ENCODE assay signal across 28 cellular contexts in the genomic region with DNA sequence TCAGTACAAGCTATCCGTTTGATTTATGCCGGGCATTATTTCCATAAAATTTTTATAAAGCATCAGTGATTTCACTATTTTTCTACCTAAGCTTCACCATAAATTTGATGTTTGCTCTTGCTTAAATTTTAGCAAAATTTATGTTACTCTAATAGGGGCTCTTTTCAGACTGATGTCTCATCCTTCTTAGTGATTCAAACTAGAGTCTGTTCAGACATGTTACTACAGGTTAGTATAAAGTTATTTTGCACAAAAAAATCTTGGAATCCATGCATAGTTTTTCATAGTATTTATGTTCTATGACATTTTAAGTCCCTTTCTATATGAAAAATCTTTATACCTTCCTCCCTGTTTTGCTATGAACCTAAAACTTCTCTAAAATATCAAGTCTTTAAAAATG.
"Had no signal": no experiment of that assay in that cellular context is flagged by ENCODE, and none has a peak within 500 bp of the region (broad histone marks: within the 10 kb centered on the region; RNA-seq: fewer than 3 reads in every experiment).

No MANE protein-coding gene starts in this region.

- H3K27ac Mint-ChIP-seq: natural killer cell; nephron; neural progenitor cell; progenitor cell of endocrine pancreas; stimulated activated effector memory CD8-positive, alpha-beta T cell treated with anti-CD3 and anti-CD28 coated beads, Interleukin-12 subunit alpha, Interleukin-12 subunit beta, amount 100 ng/mL, for 72 hours; stimulated activated naive B cell treated with anti-CD40 and anti-IgM and Interleukin-4, amounts not matched to agents 10 μg/mL and 1 μg/mL and 100 μg/mL, for 72 hours; stimulated activated naive CD8-positive, alpha-beta T cell treated with anti-CD3 and anti-CD28 coated beads, Interleukin-15, Interleukin-2, amounts not matched to agents 100 ng/mL and 50 ng/mL, for 24 hours had no signal

- H3K36me3 Mint-ChIP-seq: natural killer cell; neural progenitor cell; stimulated activated effector memory CD8-positive, alpha-beta T cell treated with anti-CD3 and anti-CD28 coated beads, Interleukin-12 subunit alpha, Interleukin-12 subunit beta, amount 100 ng/mL, for 72 hours; stimulated activated naive B cell treated with anti-CD40 and anti-IgM and Interleukin-4, amounts not matched to agents 10 μg/mL and 1 μg/mL and 100 μg/mL, for 72 hours had no signal

- H3K9me3 Mint-ChIP-seq: natural killer cell; nephron; neural progenitor cell; stimulated activated naive B cell treated with anti-CD40 and anti-IgM and Interleukin-4, amounts not matched to agents 10 μg/mL and 1 μg/mL and 100 μg/mL, for 72 hours; stimulated activated naive CD8-positive, alpha-beta T cell treated with anti-CD3 and anti-CD28 coated beads, Interleukin-15, Interleukin-2, amounts not matched to agents 100 ng/mL and 50 ng/mL, for 24 hours had no signal

- H3K27me3 ChIP-seq: neural progenitor cell, ovary, right lobe of liver, sigmoid colon, stomach, thyroid gland, tibial nerve, upper lobe of left lung, vagina had no signal

- H3K4me1 Mint-ChIP-seq: nephron; neural progenitor cell; stimulated activated effector memory CD8-positive, alpha-beta T cell treated with anti-CD3 and anti-CD28 coated beads, Interleukin-12 subunit alpha, Interleukin-12 subunit beta, amount 100 ng/mL, for 72 hours; stimulated activated naive B cell treated with anti-CD40 and anti-IgM and Interleukin-4, amounts not matched to agents 10 μg/mL and 1 μg/mL and 100 μg/mL, for 72 hours had no signal

- H3K4me3 Mint-ChIP-seq: natural killer cell; nephron; neural progenitor cell; stimulated activated effector memory CD8-positive, alpha-beta T cell treated with anti-CD3 and anti-CD28 coated beads, Interleukin-12 subunit alpha, Interleukin-12 subunit beta, amount 100 ng/mL, for 72 hours; stimulated activated naive B cell treated with anti-CD40 and anti-IgM and Interleukin-4, amounts not matched to agents 10 μg/mL and 1 μg/mL and 100 μg/mL, for 72 hours; stimulated activated naive CD8-positive, alpha-beta T cell treated with anti-CD3 and anti-CD28 coated beads, Interleukin-15, Interleukin-2, amounts not matched to agents 100 ng/mL and 50 ng/mL, for 24 hours had no signal

- H3K27ac ChIP-seq: neural progenitor cell, ovary, parathyroid adenoma, psoas muscle, right lobe of liver, sigmoid colon, stomach, thoracic aorta, thyroid gland, tibial nerve, upper lobe of left lung, vagina had no signal

- H3K4me3 ChIP-seq: neural progenitor cell, ovary, psoas muscle, right lobe of liver, sigmoid colon, stomach, thoracic aorta, thyroid gland, tibial nerve, upper lobe of left lung, vagina had no signal

- H3K27me3 Mint-ChIP-seq: progenitor cell of endocrine pancreas; stimulated activated naive B cell treated with anti-CD40 and anti-IgM and Interleukin-4, amounts not matched to agents 10 μg/mL and 1 μg/mL and 100 μg/mL, for 72 hours; stimulated activated naive CD8-positive, alpha-beta T cell treated with anti-CD3 and anti-CD28 coated beads, Interleukin-15, Interleukin-2, amounts not matched to agents 100 ng/mL and 50 ng/mL, for 24 hours had no signal

- H3K4me1 ChIP-seq: neural progenitor cell, parathyroid adenoma, psoas muscle, right lobe of liver, sigmoid colon, stomach, thyroid gland, tibial nerve, upper lobe of left lung, vagina had no signal

- DNase-seq: natural killer cell; occipital lobe; ovary; posterior cingulate gyrus; psoas muscle; right cardiac atrium; right lobe of liver; sigmoid colon; small intestine; stimulated activated CD4-positive, alpha-beta T cell treated with anti-CD3 and anti-CD28 coated beads, Interleukin-15, amount 100 ng/mL, for 24 hours; stimulated activated CD4-positive, alpha-beta T cell treated with anti-CD3 and anti-CD28 coated beads, Interleukin-2, amount 100 ng/mL, for 24 hours; stimulated activated CD4-positive, alpha-beta T cell treated with anti-CD3 and anti-CD28 coated beads, Interleukin-2, amount 100 ng/mL, for 48 hours; stimulated activated CD4-positive, alpha-beta T cell treated with anti-CD3 and anti-CD28 coated beads, Interleukin-4, amount 100 ng/mL, for 24 hours; stimulated activated naive B cell treated with anti-CD40 and anti-IgM and Interleukin-4, amounts not matched to agents 10 μg/mL and 1 μg/mL and 100 μg/mL, for 72 hours; stimulated activated naive CD4-positive, alpha-beta T cell treated with Interleukin-2 at 50 U/mL for 16 hours; stomach; thyroid gland; trophoblast cell; upper lobe of left lung had no signal

- H3K36me3 ChIP-seq: neural progenitor cell, ovary, right lobe of liver, sigmoid colon, stomach, thoracic aorta, thyroid gland, tibial nerve, upper lobe of left lung, vagina had no signal

- H3K9me3 ChIP-seq: ovary, right lobe of liver, sigmoid colon, stomach, thoracic aorta, thyroid gland, tibial nerve, upper lobe of left lung, vagina had no signal
